In the genomic region with DNA sequence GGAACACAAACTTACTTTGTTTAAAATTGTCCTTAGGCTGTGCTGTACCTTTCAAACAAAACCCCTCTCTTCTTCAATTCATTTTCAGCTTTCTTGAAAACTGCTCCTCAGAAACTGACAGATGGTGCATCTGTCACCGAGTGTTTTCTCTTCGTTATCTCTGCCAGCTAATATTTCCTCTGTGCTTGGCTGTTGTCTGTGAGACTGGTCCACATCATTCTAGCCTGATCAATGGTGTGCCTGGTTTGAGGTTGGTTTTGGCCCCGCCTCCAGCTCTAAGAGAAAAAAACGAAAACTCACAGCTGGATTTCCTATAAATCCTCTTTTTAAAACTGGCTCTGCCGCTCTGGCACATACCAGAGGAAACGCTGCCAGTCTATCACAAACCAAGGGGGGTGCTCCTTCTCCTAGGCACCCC, we compare ENCODE assay signal across 10 cellular contexts.
DNase-seq lines count a peak whose midpoint lies in the region; ATAC-seq and TF ChIP-seq lines count a peak whose summit lies in the region.
"Had no signal": no experiment of that assay in that cellular context is flagged by ENCODE, and none has a peak within 500 bp of the region (broad histone marks: within the 10 kb centered on the region; RNA-seq: fewer than 3 reads in every experiment).

No MANE protein-coding gene starts in this region.

- no peaks in the 10 kb centered on the region for H3K9me3 ChIP-seq in sigmoid colon

- peak; percentile 39 to 64 for DNase-seq in cardiac fibroblast (ENCODE audit: low read depth in 2 of 2)
- DNase-seq in sigmoid colon = no peak
- no peak for DNase-seq in amniotic stem cell (lab: John Stamatoyannopoulos, UW)
- DNase-seq in HuH-7 (ENCODE audit: low spot score) = no peak
- no peak for DNase-seq in NCI-H1105 treated with DMSO at 0.1 percent for 48 hours (lab: John Stamatoyannopoulos, UW)
- DNase-seq in NCI-H774 (lab: John Stamatoyannopoulos, UW) = no peak
- DNase-seq: stimulated activated naive B cell treated with anti-CD40 and anti-IgM and Interleukin-4, amounts not matched to agents 10 μg/mL and 1 μg/mL and 100 μg/mL, for 72 hours had no signal

- no peaks in the 10 kb centered on the region for H3K27me3 ChIP-seq in sigmoid colon

- H3K4me1 ChIP-seq in sigmoid colon = peaks cover 0 to 79% (median 69%) of the 10 kb centered on the region in 4 donors

- peak in 1 of 4 donors; percentile 33 for TF ChIP-seq EP300 in sigmoid colon (IDR thresholded peaks at IDR 0.05)

- H3K27ac ChIP-seq in sigmoid colon = peak overlapping the region; percentile 83 to 88 (median 84)
- H3K27ac ChIP-seq: KMS-11 had no signal

- ATAC-seq in GM18907 (IDR thresholded peaks at IDR 0.05; ENCODE audit: unreplicated experiment) (peak; percentile 47), HG03066 (IDR thresholded peaks at IDR 0.05; ENCODE audit: low read depth, unreplicated experiment) (peak; percentile 48)

- TF ChIP-seq CTCF in cardiac fibroblast (IDR thresholded peaks at IDR 0.05; ENCODE audit: low read depth, low read length) (no peak), sigmoid colon (IDR thresholded peaks at IDR 0.05) (no peak)

- no peak for TF ChIP-seq POLR2A in sigmoid colon (IDR thresholded peaks at IDR 0.05)

- 32 to 70% methylated on average over 6 of the region's 6 CpGs for WGBS in sigmoid colon, 2 donors

- intact Hi-C loops in sigmoid colon (cut with DNase I) = loop anchor here (2.0 to 5.0 kb wide), 5 partner anchors 66 to 619 kb away; a partner anchor contains a TSS

- no peaks in the 10 kb centered on the region for H3K36me3 ChIP-seq in sigmoid colon

- peak overlapping the region in 1 of 2 donors; percentile 21 for H3K4me3 ChIP-seq in cardiac fibroblast (replicated peaks in 1 of 2; ENCODE audit: low read depth in 2 of 2, low read length in 2 of 2)
- H3K4me3 ChIP-seq in sigmoid colon = peak overlapping the region; percentile 36 to 58 (median 51)

Comparison
In these comparisons a context has a peak if more than half of its experiments do, and no peak if none do; other contexts are left out.
1. DNase-seq: peak in cardiac fibroblast (2 of 2); none in sigmoid colon (single experiment), amniotic stem cell (single experiment), HuH-7 (single experiment), NCI-H1105 treated with DMSO at 0.1 percent for 48 hours (single experiment) and NCI-H774 (single experiment).